9 cellular contexts compared by ENCODE assay signal in genomic region chr10:104317195-104318095, GRCh38. TPM values are rescaled to one million over a fixed set of nuclear protein-coding genes. Genes with fewer than 3 reads are reported as not detected.
DNase-seq lines count a peak whose midpoint lies in the region; ATAC-seq and TF ChIP-seq lines count a peak whose summit lies in the region.
"Had no signal": no experiment of that assay in that cellular context is flagged by ENCODE, and none has a peak within 500 bp of the region (broad histone marks: within the 10 kb centered on the region; RNA-seq: fewer than 3 reads in every experiment).

No MANE protein-coding gene starts in this region.

- TF ChIP-seq RAD21 in HCT116 (IDR thresholded peaks at IDR 0.05; ENCODE audit: low read depth): no peak

- no peak overlapping the region for H2AFZ ChIP-seq in HCT116 (ENCODE audit: low read depth, low read length, poor library complexity, severe bottlenecking)

- H3K9me3 ChIP-seq in HCT116 (ENCODE audit: control insufficient read depth in 1 of 2, insufficient read depth in 1 of 2, low read depth in 1 of 2, low read length in 2 of 2) (no peaks in the 10 kb centered on the region), muscle layer of duodenum (ENCODE audit: control insufficient read depth in 1 of 2, low read length in 2 of 2) (no peaks in the 10 kb centered on the region)
- H3K9me3 ChIP-seq: right lobe of liver had no signal

- peaks cover 16 to 19% of the 10 kb centered on the region in 2 experiments; a peak in 3 of 4 replicates for H3K36me3 ChIP-seq in HCT116 (ENCODE audit: control insufficient read depth in 1 of 2, insufficient read depth in 2 of 2, low read length in 2 of 2)
- peaks cover 27 to 33% of the 10 kb centered on the region in 2 donors for H3K36me3 ChIP-seq in muscle layer of duodenum (ENCODE audit: control insufficient read depth in 1 of 2, insufficient read depth in 2 of 2, low read length in 2 of 2)

- H3K4me2 ChIP-seq in HCT116 (ENCODE audit: low read length): peak overlapping the region; percentile 13; the same call in 1 of the 2 replicates

- CTCF ChIA-PET in HCT116 (lab: Charles Lee): interaction anchor here (2.4 kb wide), 1 partner anchor 11 kb away, joined by 14 read pairs; no protein-coding TSS in a partner anchor

- peaks cover 26% of the 10 kb centered on the region; the same call in 1 of the 2 replicates for H3K79me2 ChIP-seq in HCT116 (ENCODE audit: insufficient read depth, low read length)

- no peaks in the 10 kb centered on the region for H3K9me2 ChIP-seq in HCT116 (ENCODE audit: insufficient read depth)

- H3K27ac ChIP-seq in HCT116 (ENCODE audit: low read depth, low read length) (no peak overlapping the region), muscle layer of duodenum (ENCODE audit: low read length) (peak overlapping the region; percentile 65)
- H3K27ac ChIP-seq: right lobe of liver had no signal

- BruUV-seq in HCT116 (replicated peaks; lab: Mats Ljungman, UMichigan): no TSS peak

- no peak for TF ChIP-seq CTCF in AG09309 (IDR thresholded peaks at IDR 0.05; ENCODE audit: control insufficient read depth, insufficient read depth, low read depth, low read length, missing control alignments)
- no peak for TF ChIP-seq CTCF in HCT116 (IDR thresholded peaks at IDR 0.05 in 2 of 3, conservative IDR thresholded peaks at IDR 0.05 in 1 of 3; ENCODE audit: borderline replicate concordance in 1 of 3, insufficient read depth in 1 of 3, low read depth in 2 of 3, low read length in 2 of 3)
- TF ChIP-seq CTCF in cardiac fibroblast (IDR thresholded peaks at IDR 0.05; ENCODE audit: low read depth, low read length): no peak

- POLR2A ChIA-PET in HCT116 (lab: Charles Lee): no interaction called here

- DNase-seq in AG09309 (ENCODE audit: low read depth): peak; percentile 74
- DNase-seq in HCT116 (ENCODE audit: low read depth, low spot score): no peak
- DNase-seq in cardiac fibroblast (ENCODE audit: low read depth in 2 of 2): peak; percentile 82 to 84
- no peak for DNase-seq in activated CD4-positive, alpha-beta T cell treated with anti-CD3 and anti-CD28 coated beads for 4 hours
- DNase-seq in mucosa of gallbladder (ENCODE audit: low spot score): no peak
- no peak for DNase-seq in superior temporal gyrus (ENCODE audit: extremely low spot score)
- DNase-seq: right lobe of liver had no signal

- ATAC-seq in HCT116 (peak; percentile 20; the same call in 1 of the 2 replicates), GM19023 (IDR thresholded peaks at IDR 0.05; ENCODE audit: unreplicated experiment) (no peak)
- ATAC-seq: right lobe of liver had no signal

- intact Hi-C loops in HCT116 (cut with micrococcal nuclease): no loop called here

- RAD21 ChIA-PET in HCT116 (lab: Charles Lee; ENCODE audit: low non-redundant PET in 1 of 2, low total read pairs in 2 of 2, uncharacterized antibody in 2 of 2, unreplicated experiment in 2 of 2): no interaction called here

- H4K20me1 ChIP-seq in HCT116 (ENCODE audit: insufficient read depth): no peaks in the 10 kb centered on the region

- H3K4me3 ChIP-seq in AG09309 (ENCODE audit: control insufficient read depth, low read depth, low read length) (no peak overlapping the region), HCT116 (replicated peaks in 1 of 2; ENCODE audit: low read depth in 1 of 2, low read length in 2 of 2) (no peak overlapping the region), cardiac fibroblast (replicated peaks in 1 of 2; ENCODE audit: low read depth in 2 of 2, low read length in 2 of 2) (no peak overlapping the region), muscle layer of duodenum (ENCODE audit: low read depth in 1 of 2, low read length in 2 of 2) (no peak overlapping the region)
- H3K4me3 ChIP-seq: right lobe of liver had no signal

- no peak overlapping the region for H3K9ac ChIP-seq in HCT116 (ENCODE audit: low read length)

- H3K4me1 ChIP-seq in HCT116 (ENCODE audit: control insufficient read depth in 1 of 2, insufficient read depth in 2 of 2, low read length in 2 of 2) (peaks cover 6 to 24% of the 10 kb centered on the region in 2 experiments), muscle layer of duodenum (ENCODE audit: control insufficient read depth in 1 of 2, insufficient read depth in 2 of 2, low read length in 2 of 2) (peaks cover 35 to 53% of the 10 kb centered on the region in 2 donors)

- H3K27me3 ChIP-seq in HCT116 (ENCODE audit: insufficient read depth, low read length) (no peaks in the 10 kb centered on the region), muscle layer of duodenum (ENCODE audit: low read depth, low read length) (no peaks in the 10 kb centered on the region)
- H3K27me3 ChIP-seq: right lobe of liver had no signal

- no peak for TF ChIP-seq POLR2A in HCT116 (IDR thresholded peaks at IDR 0.05; ENCODE audit: borderline replicate concordance, extremely low read depth, insufficient read depth, insufficient read length)

TF ChIP-seq in HCT116, 20 proteins besides CTCF, POLR2A, EP300 and RAD21:
- TF ChIP-seq TCF7L2 (IDR thresholded peaks at IDR 0.05; ENCODE audit: borderline replicate concordance, extremely low read depth, insufficient read depth, insufficient read length): no peak
- no peak for TF ChIP-seq JUND (IDR thresholded peaks at IDR 0.05)
- TF ChIP-seq ELF1 (IDR thresholded peaks at IDR 0.05; ENCODE audit: borderline replicate concordance, low read depth): no peak
- TF ChIP-seq ZNF274 (IDR thresholded peaks at IDR 0.05; ENCODE audit: low read depth, low read length): no peak
- TF ChIP-seq FOSL1 (IDR thresholded peaks at IDR 0.05; ENCODE audit: low read depth): no peak
- TF ChIP-seq CBX3 (IDR thresholded peaks at IDR 0.05; ENCODE audit: low read depth): no peak
- no peak for TF ChIP-seq ZFX (IDR thresholded peaks at IDR 0.05)
- TF ChIP-seq CEBPB (IDR thresholded peaks at IDR 0.05; ENCODE audit: low read depth): no peak
- TF ChIP-seq, protein P1, sequence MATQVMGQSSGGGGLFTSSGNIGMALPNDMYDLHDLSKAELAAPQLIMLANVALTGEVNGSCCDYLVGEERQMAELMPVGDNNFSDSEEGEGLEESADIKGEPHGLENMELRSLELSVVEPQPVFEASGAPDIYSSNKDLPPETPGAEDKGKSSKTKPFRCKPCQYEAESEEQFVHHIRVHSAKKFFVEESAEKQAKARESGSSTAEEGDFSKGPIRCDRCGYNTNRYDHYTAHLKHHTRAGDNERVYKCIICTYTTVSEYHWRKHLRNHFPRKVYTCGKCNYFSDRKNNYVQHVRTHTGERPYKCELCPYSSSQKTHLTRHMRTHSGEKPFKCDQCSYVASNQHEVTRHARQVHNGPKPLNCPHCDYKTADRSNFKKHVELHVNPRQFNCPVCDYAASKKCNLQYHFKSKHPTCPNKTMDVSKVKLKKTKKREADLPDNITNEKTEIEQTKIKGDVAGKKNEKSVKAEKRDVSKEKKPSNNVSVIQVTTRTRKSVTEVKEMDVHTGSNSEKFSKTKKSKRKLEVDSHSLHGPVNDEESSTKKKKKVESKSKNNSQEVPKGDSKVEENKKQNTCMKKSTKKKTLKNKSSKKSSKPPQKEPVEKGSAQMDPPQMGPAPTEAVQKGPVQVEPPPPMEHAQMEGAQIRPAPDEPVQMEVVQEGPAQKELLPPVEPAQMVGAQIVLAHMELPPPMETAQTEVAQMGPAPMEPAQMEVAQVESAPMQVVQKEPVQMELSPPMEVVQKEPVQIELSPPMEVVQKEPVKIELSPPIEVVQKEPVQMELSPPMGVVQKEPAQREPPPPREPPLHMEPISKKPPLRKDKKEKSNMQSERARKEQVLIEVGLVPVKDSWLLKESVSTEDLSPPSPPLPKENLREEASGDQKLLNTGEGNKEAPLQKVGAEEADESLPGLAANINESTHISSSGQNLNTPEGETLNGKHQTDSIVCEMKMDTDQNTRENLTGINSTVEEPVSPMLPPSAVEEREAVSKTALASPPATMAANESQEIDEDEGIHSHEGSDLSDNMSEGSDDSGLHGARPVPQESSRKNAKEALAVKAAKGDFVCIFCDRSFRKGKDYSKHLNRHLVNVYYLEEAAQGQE (IDR thresholded peaks at IDR 0.05; ENCODE audit: low read depth): no peak
- TF ChIP-seq, protein P2, sequence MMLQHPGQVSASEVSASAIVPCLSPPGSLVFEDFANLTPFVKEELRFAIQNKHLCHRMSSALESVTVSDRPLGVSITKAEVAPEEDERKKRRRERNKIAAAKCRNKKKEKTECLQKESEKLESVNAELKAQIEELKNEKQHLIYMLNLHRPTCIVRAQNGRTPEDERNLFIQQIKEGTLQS (IDR thresholded peaks at IDR 0.05): no peak
- TF ChIP-seq YY1 (IDR thresholded peaks at IDR 0.05; ENCODE audit: extremely low read depth, insufficient replicate concordance, low read depth, low read length): no peak

RNA-seq across cellular contexts. Expression of gene ITPRIP, which starts 20.8 kb away (rescaled TPM):
- 12.0 TPM for total RNA-seq in HCT116 (2021; ENCODE audit: unreplicated experiment)
- 12.5 and 13.1 TPM in 2 replicates for polyA plus RNA-seq in HCT116 (2012)
- 14.8 TPM for total RNA-seq in mucosa of gallbladder

RNA-seq across cellular contexts. Expression of gene CFAP58, which starts 36.2 kb away (rescaled TPM):
- 0.91 TPM for total RNA-seq in HCT116 (2021; ENCODE audit: unreplicated experiment)
- polyA plus RNA-seq in HCT116 (2012): 0.42 and 0.92 TPM in 2 replicates
- 0.12 TPM for total RNA-seq in mucosa of gallbladder

RNA-seq across cellular contexts. Expression of gene GSTO2, which starts 48.5 kb away (rescaled TPM):
- total RNA-seq in HCT116 (2021; ENCODE audit: unreplicated experiment) (115 TPM), mucosa of gallbladder (17.2 TPM)
- 104 and 131 TPM in 2 replicates for polyA plus RNA-seq in HCT116 (2012)

Comparison
In these comparisons a context has a peak if more than half of its experiments do, and no peak if none do; other contexts are left out.
1. DNase-seq: peak in AG09309 (single experiment) and cardiac fibroblast (2 of 2); none in HCT116 (single experiment), activated CD4-positive, alpha-beta T cell treated with anti-CD3 and anti-CD28 coated beads for 4 hours (0 of 2), mucosa of gallbladder (single experiment) and superior temporal gyrus (single experiment).